ENCODE assay signal across 21 cellular contexts in the genomic region with DNA sequence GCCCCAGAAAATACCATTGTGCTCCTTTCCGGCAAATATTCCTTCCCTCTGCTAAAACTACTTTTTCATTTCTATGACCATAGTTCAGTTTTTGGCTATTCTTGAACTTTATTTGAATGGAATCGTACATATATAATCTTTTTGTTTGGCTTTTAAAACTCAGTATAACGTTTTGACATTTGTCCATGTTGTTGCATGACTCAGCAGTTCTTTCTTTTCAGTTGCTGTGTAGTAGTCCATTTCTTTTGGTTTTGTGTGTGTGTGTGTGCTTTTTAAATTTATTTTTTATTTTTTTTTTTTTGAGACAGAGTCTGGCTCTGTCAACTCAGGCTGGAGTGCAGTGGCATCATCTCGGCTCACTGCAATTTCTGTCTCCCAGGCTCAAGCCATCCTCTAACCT. TPM values are rescaled to one million over a fixed set of nuclear protein-coding genes. Genes with fewer than 3 reads are reported as not detected.
DNase-seq lines count a peak whose midpoint lies in the region; ATAC-seq, FAIRE-seq and TF ChIP-seq lines count a peak whose summit lies in the region.
"Had no signal": no experiment of that assay in that cellular context is flagged by ENCODE, and none has a peak within 500 bp of the region (broad histone marks: within the 10 kb centered on the region; RNA-seq: fewer than 3 reads in every experiment).

No MANE protein-coding gene starts in this region.

- peaks cover 16% of the 10 kb centered on the region for H3K4me1 ChIP-seq in psoas muscle

- H3K27me3 ChIP-seq in psoas muscle (ENCODE audit: insufficient read depth in 3 of 3, low read length in 2 of 3), result no peaks in the 10 kb centered on the region

- ATAC-seq in T-cell (replicated peaks in 1 of 4) (no peak), psoas muscle (no peak), GM21447 (IDR thresholded peaks at IDR 0.05; ENCODE audit: unreplicated experiment) (no peak)

- H3K9me3 ChIP-seq in psoas muscle, result no peaks in the 10 kb centered on the region

- POLR2A ChIA-PET in T-cell (lab: Charles Lee), result no interaction called here

- intact Hi-C loops in psoas muscle (cut with DNase I), result no loop called here

- CTCF ChIA-PET in T-cell (lab: Charles Lee), result interaction anchor here in 1 of 2 donors (0.7 to 0.8 kb wide), 2 partner anchors 63 to 165 kb away, joined by 3 read pairs; no protein-coding TSS in a partner anchor

- peak overlapping the region; percentile 46 for H3K27ac Mint-ChIP-seq in activated naive CD8-positive, alpha-beta T cell
- H3K27ac Mint-ChIP-seq in activated naive CD8-positive, alpha-beta T cell treated with anti-CD3 and anti-CD28 coated beads for 36 hours, result no peak overlapping the region
- peak overlapping the region; percentile 23 to 54 for H3K27ac Mint-ChIP-seq in T-cell

- 91 to 95% (median 92%) methylated on average over 4 of the region's 4 CpGs for WGBS in psoas muscle, 3 donors

- no peak overlapping the region for H3K4me3 Mint-ChIP-seq in activated naive CD8-positive, alpha-beta T cell
- no peak overlapping the region for H3K4me3 Mint-ChIP-seq in activated naive CD8-positive, alpha-beta T cell treated with anti-CD3 and anti-CD28 coated beads for 36 hours
- H3K4me3 Mint-ChIP-seq in T-cell, result no peak overlapping the region
- H3K4me3 Mint-ChIP-seq: B cell; CD4-positive, alpha-beta memory T cell; HFFc6 had no signal

- FAIRE-seq in endometrium (lab: Jason Lieb, UNC), result peak; percentile 50
- FAIRE-seq: D721Med, G401.6 had no signal

- no peaks in the 10 kb centered on the region for H3K9me3 Mint-ChIP-seq in activated naive CD8-positive, alpha-beta T cell (ENCODE audit: low read depth)
- H3K9me3 Mint-ChIP-seq in activated naive CD8-positive, alpha-beta T cell treated with anti-CD3 and anti-CD28 coated beads for 36 hours, result peaks cover 2% of the 10 kb centered on the region
- H3K9me3 Mint-ChIP-seq in T-cell, result no peaks in the 10 kb centered on the region
- H3K9me3 Mint-ChIP-seq: CD4-positive, alpha-beta memory T cell; HFFc6 had no signal

- no peaks in the 10 kb centered on the region for H3K27me3 Mint-ChIP-seq in activated naive CD8-positive, alpha-beta T cell
- H3K27me3 Mint-ChIP-seq in activated naive CD8-positive, alpha-beta T cell treated with anti-CD3 and anti-CD28 coated beads for 36 hours, result no peaks in the 10 kb centered on the region
- H3K27me3 Mint-ChIP-seq in T-cell, result no peaks in the 10 kb centered on the region
- H3K27me3 Mint-ChIP-seq: B cell; CD4-positive, alpha-beta memory T cell had no signal

- peaks cover 2 to 36% of the 10 kb centered on the region in 2 donors for H3K36me3 ChIP-seq in psoas muscle (ENCODE audit: insufficient read depth in 1 of 2, low read depth in 1 of 2)

- TF ChIP-seq CTCF in psoas muscle (IDR thresholded peaks at IDR 0.05), result no peak

- H3K4me1 Mint-ChIP-seq in activated naive CD8-positive, alpha-beta T cell (ENCODE audit: low read depth), result peaks cover 38% of the 10 kb centered on the region
- H3K4me1 Mint-ChIP-seq in activated naive CD8-positive, alpha-beta T cell treated with anti-CD3 and anti-CD28 coated beads for 36 hours, result peaks cover 36% of the 10 kb centered on the region
- peaks cover 41 to 44% (median 43%) of the 10 kb centered on the region in 3 donors for H3K4me1 Mint-ChIP-seq in T-cell

- H3K36me3 Mint-ChIP-seq in activated naive CD8-positive, alpha-beta T cell, result peaks cover 5% of the 10 kb centered on the region
- H3K36me3 Mint-ChIP-seq in activated naive CD8-positive, alpha-beta T cell treated with anti-CD3 and anti-CD28 coated beads for 36 hours, result peaks cover 27% of the 10 kb centered on the region
- peaks cover 41% of the 10 kb centered on the region for H3K36me3 Mint-ChIP-seq in T-cell

- no peak overlapping the region for H3K4me3 ChIP-seq in psoas muscle

- DNase-seq in activated naive CD8-positive, alpha-beta T cell treated with anti-CD3 and anti-CD28 coated beads for 36 hours, result no peak
- DNase-seq in T-cell (no peak), psoas muscle (no peak), NCI-H526 (lab: John Stamatoyannopoulos, UW) (no peak)
- DNase-seq in activated CD4-positive, CD25-positive, alpha-beta regulatory T cell (lab: John Stamatoyannopoulos, UW), result no peak
- DNase-seq: 8988T; ACHN; C1 segment of cervical spinal cord; CD4-positive, alpha-beta memory T cell; COR-L47; DMS153; DMS79 treated with DMSO at 0.1 percent for 48 hours; GOT3; HCEC 1CT had no signal

- peak overlapping the region; percentile 39 for H3K27ac ChIP-seq in psoas muscle

RNA-seq across cellular contexts. Expression of gene ITM2B, which starts 35.0 kb away (rescaled TPM):
- total RNA-seq in activated naive CD8-positive, alpha-beta T cell treated with anti-CD3 and anti-CD28 coated beads for 36 hours, result 10 to 100 TPM; 90.7 to 95.9 TPM
- total RNA-seq in T-cell (100 to 1,000 TPM; 347 to 539 (median 452) TPM), psoas muscle (100 to 1,000 TPM; 122 to 219 (median 171) TPM)
- polyA plus RNA-seq in psoas muscle, result 100 to 1,000 TPM; 105 to 169 (median 117) TPM

RNA-seq across cellular contexts. Expression of gene RB1, which starts 35.5 kb away (rescaled TPM):
- total RNA-seq in activated naive CD8-positive, alpha-beta T cell treated with anti-CD3 and anti-CD28 coated beads for 36 hours, result 10 to 100 TPM; 33.0 to 33.7 TPM
- total RNA-seq in T-cell, result 10 to 100 TPM; 17.8 to 26.6 (median 24.0) TPM
- 10 to 100 TPM; 23.7 to 35.6 (median 30.7) TPM for total RNA-seq in psoas muscle
- 10 to 100 TPM; 16.6 to 28.0 (median 25.4) TPM for polyA plus RNA-seq in psoas muscle
